ENCODE assay signal across 1 cellular context in the genomic region with DNA sequence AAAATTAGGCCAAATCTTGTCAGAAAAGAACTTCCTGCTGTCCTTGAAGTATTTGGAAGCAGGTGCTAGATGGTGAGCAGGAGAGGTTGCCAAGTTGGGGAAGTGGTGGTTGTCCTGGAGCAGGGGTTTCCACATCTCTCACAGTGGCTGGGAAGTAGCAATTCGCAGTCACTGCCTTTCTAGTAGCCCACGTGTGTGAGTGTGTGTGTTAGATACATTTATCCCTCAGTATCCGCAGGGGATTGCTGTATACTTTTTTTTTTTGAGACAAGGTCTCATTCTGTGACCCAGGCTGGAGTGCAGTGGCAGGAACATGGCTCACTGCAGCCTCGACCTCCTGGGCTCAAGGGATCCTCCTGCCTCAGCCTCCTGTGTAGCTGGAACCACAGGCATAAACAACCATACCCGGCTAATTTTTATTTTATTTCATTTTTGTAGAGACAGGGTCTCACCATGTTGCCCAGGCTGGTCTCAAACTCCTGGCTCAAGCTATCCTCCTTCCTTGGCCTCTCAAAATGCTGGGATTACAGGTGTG.
TF ChIP-seq lines count a peak whose summit lies in the region.

No MANE protein-coding gene starts in this region.

TF ChIP-seq in IMR-90, 13 proteins besides CTCF, POLR2A, EP300 and RAD21 (continued from another document):
- TF ChIP-seq, protein P1, sequence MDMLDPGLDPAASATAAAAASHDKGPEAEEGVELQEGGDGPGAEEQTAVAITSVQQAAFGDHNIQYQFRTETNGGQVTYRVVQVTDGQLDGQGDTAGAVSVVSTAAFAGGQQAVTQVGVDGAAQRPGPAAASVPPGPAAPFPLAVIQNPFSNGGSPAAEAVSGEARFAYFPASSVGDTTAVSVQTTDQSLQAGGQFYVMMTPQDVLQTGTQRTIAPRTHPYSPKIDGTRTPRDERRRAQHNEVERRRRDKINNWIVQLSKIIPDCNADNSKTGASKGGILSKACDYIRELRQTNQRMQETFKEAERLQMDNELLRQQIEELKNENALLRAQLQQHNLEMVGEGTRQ (IDR thresholded peaks at IDR 0.05; ENCODE audit: low read depth, low read length): no peak
- TF ChIP-seq BHLHE40 (IDR thresholded peaks at IDR 0.05; ENCODE audit: low read depth, low read length): no peak
- TF ChIP-seq RFX5 (IDR thresholded peaks at IDR 0.05; ENCODE audit: low read depth, low read length): no peak
- no peak for TF ChIP-seq CEBPB (IDR thresholded peaks at IDR 0.05; ENCODE audit: low read depth, low read length)
- TF ChIP-seq MAZ (IDR thresholded peaks at IDR 0.05; ENCODE audit: borderline replicate concordance, low read depth, low read length): no peak
- no peak for TF ChIP-seq MXI1 (IDR thresholded peaks at IDR 0.05; ENCODE audit: borderline replicate concordance, low read depth, low read length)
- no peak for TF ChIP-seq CHD1 (IDR thresholded peaks at IDR 0.05; ENCODE audit: low read depth, low read length)
- TF ChIP-seq, protein P2, sequence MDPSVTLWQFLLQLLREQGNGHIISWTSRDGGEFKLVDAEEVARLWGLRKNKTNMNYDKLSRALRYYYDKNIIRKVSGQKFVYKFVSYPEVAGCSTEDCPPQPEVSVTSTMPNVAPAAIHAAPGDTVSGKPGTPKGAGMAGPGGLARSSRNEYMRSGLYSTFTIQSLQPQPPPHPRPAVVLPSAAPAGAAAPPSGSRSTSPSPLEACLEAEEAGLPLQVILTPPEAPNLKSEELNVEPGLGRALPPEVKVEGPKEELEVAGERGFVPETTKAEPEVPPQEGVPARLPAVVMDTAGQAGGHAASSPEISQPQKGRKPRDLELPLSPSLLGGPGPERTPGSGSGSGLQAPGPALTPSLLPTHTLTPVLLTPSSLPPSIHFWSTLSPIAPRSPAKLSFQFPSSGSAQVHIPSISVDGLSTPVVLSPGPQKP (IDR thresholded peaks at IDR 0.05; ENCODE audit: borderline replicate concordance, low read depth, low read length): no peak
- no peak for TF ChIP-seq FOS (IDR thresholded peaks at IDR 0.05; ENCODE audit: low read depth, low read length)
- TF ChIP-seq RCOR1 (IDR thresholded peaks at IDR 0.05; ENCODE audit: insufficient replicate concordance, low read length): no peak
